ENCODE assay signal across 18 cellular contexts in genomic region chr12:1507308-1507707, GRCh38.
DNase-seq lines count a peak whose midpoint lies in the region; ATAC-seq and TF ChIP-seq lines count a peak whose summit lies in the region.
"Had no signal": no experiment of that assay in that cellular context is flagged by ENCODE, and none has a peak within 500 bp of the region (broad histone marks: within the 10 kb centered on the region; RNA-seq: fewer than 3 reads in every experiment).

No MANE protein-coding gene starts in this region.

- H3K4me3 ChIP-seq in coronary artery: no peak overlapping the region
- H3K4me3 ChIP-seq: BLaER1, GM12878 had no signal

- DNase-seq in cardiac septum (ENCODE audit: low spot score): peak; percentile 7
- DNase-seq in left ventricle myocardium superior: no peak
- peak; percentile 62 for DNase-seq in coronary artery (ENCODE audit: low spot score)
- peak; percentile 74 for DNase-seq in mesenteric fat pad (ENCODE audit: low spot score)
- no peak for DNase-seq in activated naive CD4-positive, alpha-beta T cell treated with Interleukin-2 at 50 U/mL for 16 hours
- no peak for DNase-seq in NCI-H1417 treated with DMSO at 0.1 percent for 48 hours (lab: John Stamatoyannopoulos, UW)
- DNase-seq in NCI-H1092 (lab: John Stamatoyannopoulos, UW): no peak
- no peak for DNase-seq in midbrain (lab: John Stamatoyannopoulos, UW)
- DNase-seq: 8988T; CD4-positive, alpha-beta memory T cell; DMS53; DND-41; EL; HCEC 1CT; HFFc6 had no signal

- TF ChIP-seq CTCF in coronary artery (IDR thresholded peaks at IDR 0.05): no peak

- ATAC-seq in left ventricle myocardium superior: no peak
- ATAC-seq: GM12878, HepG2 had no signal

- intact Hi-C loops in cardiac septum (cut with DNase I) (no loop called here), left ventricle myocardium superior (cut with micrococcal nuclease) (no loop called here)

- no peak overlapping the region for H3K27ac ChIP-seq in coronary artery
- H3K27ac ChIP-seq: BLaER1 had no signal

Comparison
In these comparisons a context has a peak if more than half of its experiments do, and no peak if none do; other contexts are left out.
1. DNase-seq: peak in cardiac septum (single experiment), coronary artery (single experiment) and mesenteric fat pad (single experiment); none in left ventricle myocardium superior (single experiment), activated naive CD4-positive, alpha-beta T cell treated with Interleukin-2 at 50 U/mL for 16 hours (single experiment), NCI-H1417 treated with DMSO at 0.1 percent for 48 hours (single experiment), NCI-H1092 (single experiment) and midbrain (single experiment).